Comparison of ENCODE assay signal across 17 cellular contexts in the genomic region with DNA sequence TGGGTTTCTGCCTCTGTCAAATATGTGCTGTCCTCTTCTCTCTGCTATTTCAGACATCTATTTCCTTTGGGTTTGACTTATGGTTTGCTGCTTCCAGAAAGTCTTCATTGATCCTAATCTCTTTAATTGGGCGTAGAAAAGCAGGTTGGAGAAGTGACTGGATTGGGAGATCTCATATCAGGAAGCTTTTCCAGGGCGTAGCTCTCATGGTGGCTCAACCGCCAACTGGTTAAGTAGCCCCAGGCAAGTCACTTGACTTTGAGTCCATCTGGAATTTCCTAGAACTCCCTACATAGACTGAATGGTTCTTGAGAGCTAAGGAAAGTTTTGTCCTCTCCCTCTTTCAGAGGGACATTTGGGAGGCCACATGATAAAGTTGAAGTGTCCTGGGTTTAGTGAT.
DNase-seq lines count a peak whose midpoint lies in the region; TF ChIP-seq lines count a peak whose summit lies in the region.
"Had no signal": no experiment of that assay in that cellular context is flagged by ENCODE, and none has a peak within 500 bp of the region (broad histone marks: within the 10 kb centered on the region; RNA-seq: fewer than 3 reads in every experiment).

No MANE protein-coding gene starts in this region.

- H3K4me1 ChIP-seq in tibial artery = no peaks in the 10 kb centered on the region
- H3K4me1 ChIP-seq: A549 had no signal

- H3K9me3 ChIP-seq in tibial artery = no peaks in the 10 kb centered on the region
- H3K9me3 ChIP-seq: A549 had no signal

- TF ChIP-seq CTCF in tibial artery (IDR thresholded peaks at IDR 0.05) (no peak), RWPE1 (conservative IDR thresholded peaks at IDR 0.05; ENCODE audit: low read depth) (no peak)

- H3K4me3 ChIP-seq in tibial artery = no peak overlapping the region
- H3K4me3 ChIP-seq: A549 had no signal

- DNase-seq in DMS53 (lab: John Stamatoyannopoulos, UW) (peak; percentile 39), DMS53 treated with DMSO at 0.1 percent for 48 hours (lab: John Stamatoyannopoulos, UW; ENCODE audit: unreplicated experiment) (no peak), NCI-H748 (lab: John Stamatoyannopoulos, UW; ENCODE audit: unreplicated experiment) (peak; percentile 9), NCI-H748 treated with DMSO at 0.1 percent for 48 hours (lab: John Stamatoyannopoulos, UW) (no peak), NCI-H526 (lab: John Stamatoyannopoulos, UW) (peak; percentile 76 to 79), foreskin melanocyte (peak; percentile 34), tibial artery (no peak), RWPE1 (ENCODE audit: low spot score) (no peak)
- DNase-seq: AML-193; CD4-positive, alpha-beta T cell; DMS153; DND-41; EL; H9 had no signal

- intact Hi-C loops in tibial artery (cut with DNase I; ENCODE audit: low total_unique reads) = no loop called here

- H3K27ac ChIP-seq in tibial artery (no peak overlapping the region), RWPE1 (no peak overlapping the region)
- H3K27ac ChIP-seq: 22Rv1, A549, C4-2B had no signal

- CTCF ChIA-PET in RWPE1 (lab: Yijun Ruan, JAX) = interaction anchor here (0.7 to 0.8 kb wide), 2 partner anchors 12 to 466 kb away, joined by 3 read pairs; no protein-coding TSS in a partner anchor

- no peaks in the 10 kb centered on the region for H3K36me3 ChIP-seq in tibial artery

- POLR2A ChIA-PET in RWPE1 (lab: Yijun Ruan, JAX; ENCODE audit: low non-redundant PET) = no interaction called here

- H3K27me3 ChIP-seq in tibial artery = no peaks in the 10 kb centered on the region

Comparison
In these comparisons a context has a peak if more than half of its experiments do, and no peak if none do; other contexts are left out.
1. DNase-seq: peak in DMS53 (single experiment), NCI-H748 (single experiment), NCI-H526 (2 of 2) and foreskin melanocyte (single experiment); none in DMS53 treated with DMSO at 0.1 percent for 48 hours (single experiment), NCI-H748 treated with DMSO at 0.1 percent for 48 hours (single experiment), tibial artery (0 of 2) and RWPE1 (single experiment).